Comparison of ENCODE assay signal across 8 cellular contexts in genomic region chr1:113978863-113979702, GRCh38. TPM values are rescaled to one million over a fixed set of nuclear protein-coding genes. Genes with fewer than 3 reads are reported as not detected.
A peak's percentile ranks its signal among the peaks of the same experiment; 100 is the strongest.
DNase-seq lines count a peak whose midpoint lies in the region; ATAC-seq and TF ChIP-seq lines count a peak whose summit lies in the region.

Gene OLFML3 (plus strand): TSS chr1:113979474. CDS start chr1:113979517, 43 bp downstream.

- H3K36me3 ChIP-seq in BJ (ENCODE audit: control insufficient read depth, insufficient read depth, low read length): peaks cover 3% of the 10 kb centered on the region; the same call in 1 of the 2 replicates

- POLR2A ChIA-PET in BJ (lab: Charles Lee): interaction anchor here (0.5 to 0.8 kb wide), 2 partner anchors 24 to 119 kb away, joined by 3 read pairs; no protein-coding TSS in a partner anchor

- peak; percentile 89 for DNase-seq in BJ (ENCODE audit: low read depth)
- DNase-seq in NCI-H2029 treated with DMSO at 0.1 percent for 48 hours (lab: John Stamatoyannopoulos, UW): peak; percentile 57
- DNase-seq in UCSD-AML1 (lab: John Stamatoyannopoulos, UW; ENCODE audit: unreplicated experiment): peak; percentile 53
- DNase-seq in dermis blood vessel endothelial cell: peak; percentile 95
- DNase-seq in left lobe of liver (ENCODE audit: low spot score): peak; percentile 60
- DNase-seq in stimulated activated CD4-positive, alpha-beta T cell treated with anti-CD3 and anti-CD28 coated beads, Interleukin-1b, Interleukin-23, amount 100 ng/mL, for 48 hours: peak; percentile 47
- DNase-seq in OCI-M2 (lab: John Stamatoyannopoulos, UW; ENCODE audit: unreplicated experiment): no peak

- H3K27me3 ChIP-seq in BJ (ENCODE audit: control insufficient read depth, insufficient read depth, low read length): no peaks in the 10 kb centered on the region

- H3K4me3 ChIP-seq in BJ (ENCODE audit: low read depth, low read length): peak within 1 kb of the TSS; percentile 45

- CTCF ChIA-PET in BJ (lab: Yijun Ruan, JAX): interaction anchor here (0.6 to 8.7 kb wide), 22 partner anchors 13 to 422 kb away, joined by 3 to 160 read pairs (median 4); partner anchors contain the start of gene HIPK1

- peak; percentile 60 for ATAC-seq in GM19395 (IDR thresholded peaks at IDR 0.05; ENCODE audit: unreplicated experiment)
- ATAC-seq in left lobe of liver: peak; percentile 80

- TF ChIP-seq CTCF in BJ (IDR thresholded peaks at IDR 0.05; ENCODE audit: insufficient read depth, low read depth, low read length): peak; percentile 69

RNA-seq across cellular contexts. Expression of gene OLFML3, which starts in this region (rescaled TPM):
- 72.6 and 76.8 TPM in 2 replicates for polyA plus RNA-seq in BJ (2011; rRNA removed)
- polyA minus RNA-seq in BJ (2011; rRNA and poly(A)+ RNA removed): 20.6 and 24.7 TPM in 2 replicates
- total RNA-seq in dermis blood vessel endothelial cell (7.3 and 21.5 TPM in 2 replicates), left lobe of liver (3.7 TPM)
